ENCODE assay signal across 8 cellular contexts in genomic region chr2:87439600-87440183, GRCh38.
DNase-seq lines count a peak whose midpoint lies in the region; ATAC-seq, FAIRE-seq and TF ChIP-seq lines count a peak whose summit lies in the region.
"Not testable (repeated sequence)": the region's sequence is repeated elsewhere in the genome, so short reads cannot be mapped to it uniquely, and the experiment has no call there.

No MANE protein-coding gene starts in this region.

- not testable (repeated sequence) for H3K9me3 Mint-ChIP-seq in H9; progenitor cell of endocrine pancreas (ENCODE audit: low read depth)

- H2BK15ac ChIP-seq in H9 (ENCODE audit: low read depth, low read length); mesendoderm (replicated peaks; ENCODE audit: low read depth): not testable (repeated sequence)

- not testable (repeated sequence) for H3K79me2 ChIP-seq in H9 (ENCODE audit: insufficient read depth, low read length); K562 (ENCODE audit: control insufficient read depth, insufficient read depth, low read length); mesendoderm (ENCODE audit: control insufficient read depth, insufficient read depth, low read length)

- TF ChIP-seq RAD21 in K562 (CRISPR knock-in tag; conservative IDR thresholded peaks at IDR 0.05 in 1 of 2, IDR thresholded peaks at IDR 0.05 in 1 of 2): not testable (repeated sequence)

- not testable (repeated sequence) for H3K4me3 Mint-ChIP-seq in H9; progenitor cell of endocrine pancreas (ENCODE audit: low read depth)

- H3K4me1 Mint-ChIP-seq in H9; progenitor cell of endocrine pancreas (ENCODE audit: low read depth): not testable (repeated sequence)

- H3K36me3 Mint-ChIP-seq in H9 (ENCODE audit: insufficient read depth in 1 of 3, low read depth in 3 of 3); progenitor cell of endocrine pancreas (ENCODE audit: insufficient read depth): not testable (repeated sequence)

- not testable (repeated sequence) for TF ChIP-seq EP300 in K562 (IDR thresholded peaks at IDR 0.05; ENCODE audit: low read length)

- H3K4me2 ChIP-seq in H9 (ENCODE audit: insufficient read depth, insufficient read length, low read length); K562 (ENCODE audit: insufficient read depth, low read length); mesendoderm (ENCODE audit: low read length): not testable (repeated sequence)

- not testable (repeated sequence) for H3K9ac ChIP-seq in H9 (ENCODE audit: extremely low read depth, insufficient read length, low read length); K562 (ENCODE audit: insufficient read depth in 1 of 2, low read depth in 2 of 2, low read length in 2 of 2); mesendoderm (ENCODE audit: low read length)

- H3K79me1 ChIP-seq in H9 (ENCODE audit: insufficient read depth, low read depth, low read length, poor library complexity, severe bottlenecking); mesendoderm (ENCODE audit: low read length): not testable (repeated sequence)

- not testable (repeated sequence) for BruUV-seq in K562 (replicated peaks; lab: Mats Ljungman, UMichigan)

- not testable (repeated sequence) for H3K4ac ChIP-seq in H9 (ENCODE audit: low read depth, low read length); mesendoderm (ENCODE audit: low read depth, low read length)

- peaks cover 18% of the 10 kb centered on the region for H3K27me3 Mint-ChIP-seq in H9 (ENCODE audit: low read depth)
- not testable (repeated sequence) for H3K27me3 Mint-ChIP-seq in progenitor cell of endocrine pancreas

- no CpG with 5 or more reads among the region's 7 CpGs for WGBS in H9 (ENCODE audit: extremely low coverage, insufficient read length, low lambda C conversion rate)
- WGBS in K562 (ENCODE audit: insufficient coverage, low coverage, missing lambda C conversion rate): 15% methylated on average over 5 of the region's 7 CpGs
- no CpG with 5 or more reads among the region's 7 CpGs for WGBS in mesendoderm (ENCODE audit: extremely low coverage, insufficient coverage, low lambda C conversion rate)

- not testable (repeated sequence) for H4K8ac ChIP-seq in H9 (replicated peaks; ENCODE audit: insufficient read length, low read depth, low read length); mesendoderm (ENCODE audit: low read depth, low read length)

- H3K18ac ChIP-seq in H9 (ENCODE audit: insufficient read length, low read depth, low read length); mesendoderm (ENCODE audit: low read length): not testable (repeated sequence)

- ATAC-seq in SK-N-SH treated with all-trans-retinoic acid at 6 μM for 48 hours (peak; percentile 46; the same call in 2 of the 3 replicates), K562 (peak; percentile 94)

- H2BK20ac ChIP-seq in H9 (ENCODE audit: low read depth, low read length, poor library complexity, severe bottlenecking): not testable (repeated sequence)

- H2BK120ac ChIP-seq in H9 (ENCODE audit: low read depth, low read length, poor library complexity, severe bottlenecking); mesendoderm (ENCODE audit: low read depth, low read length): not testable (repeated sequence)

- H3K27ac ChIP-seq in H9 (ENCODE audit: insufficient read length, low read depth, low read length); K562 (ENCODE audit: extremely low read depth, low read depth, low read length); mesendoderm (ENCODE audit: low read depth, low read length): not testable (repeated sequence)

- H3K14ac ChIP-seq in H9 (ENCODE audit: insufficient read depth, low read length): not testable (repeated sequence)

- not testable (repeated sequence) for FAIRE-seq in K562 (lab: Jason Lieb, UNC)

- not testable (repeated sequence) for H3K36me3 ChIP-seq in BE2C; K562 (ENCODE audit: control insufficient read depth, insufficient read depth, low read length); mesendoderm (ENCODE audit: control insufficient read depth, insufficient read depth, low read length)

- TF ChIP-seq CTCF in BE2C (IDR thresholded peaks at IDR 0.05; ENCODE audit: low read depth, low read length) (peak; percentile 16; the same call in 1 of the 2 replicates), H9 (conservative IDR thresholded peaks at IDR 0.05) (peak; percentile 25; the same call in 1 of the 3 replicates), K562 (IDR thresholded peaks at IDR 0.05 in 2 of 3, conservative IDR thresholded peaks at IDR 0.05 in 1 of 3; ENCODE audit: insufficient read depth in 2 of 3, low read depth in 1 of 3, low read length in 3 of 3) (peak in 1 of 3 experiments; percentile 30; a peak in 1 of 6 replicates), fibroblast of villous mesenchyme (IDR thresholded peaks at IDR 0.05; ENCODE audit: insufficient read depth, low read depth, low read length) (peak; percentile 38), progenitor cell of endocrine pancreas (IDR thresholded peaks at IDR 0.05; ENCODE audit: unreplicated experiment) (peak; percentile 12)

- H4K5ac ChIP-seq in H9 (ENCODE audit: insufficient read length, low read depth, low read length); mesendoderm (ENCODE audit: low read length): not testable (repeated sequence)

- H3K27ac Mint-ChIP-seq in H9: peak overlapping the region in 1 of 3 experiments; percentile 30; a peak in 1 of 7 replicates
- H3K27ac Mint-ChIP-seq in progenitor cell of endocrine pancreas: not testable (repeated sequence)

- not testable (repeated sequence) for H3T11ph ChIP-seq in H9 (ENCODE audit: low read length)

- not testable (repeated sequence) for H3K56ac ChIP-seq in H9 (ENCODE audit: insufficient read length, low read depth, low read length); mesendoderm (ENCODE audit: low read length)

- DNase-seq in BE2C; H9; progenitor cell of endocrine pancreas (ENCODE audit: low spot score, unreplicated experiment): not testable (repeated sequence)
- peak; percentile 0 for DNase-seq in HuH-7.5 (ENCODE audit: low spot score)
- peak in 2 of 4 experiments; percentile 3 to 56 for DNase-seq in K562 (ENCODE audit: extremely low read depth in 1 of 4, low spot score in 3 of 4)
- DNase-seq in fibroblast of villous mesenchyme (ENCODE audit: low read depth): peak; percentile 51
- DNase-seq in mesendoderm: peak; percentile 7

- not testable (repeated sequence) for H2BK5ac ChIP-seq in H9 (ENCODE audit: insufficient read length, low read length); mesendoderm (ENCODE audit: low read length)

- H2AK5ac ChIP-seq in H9 (ENCODE audit: insufficient read length, low read length); mesendoderm (ENCODE audit: low read length): not testable (repeated sequence)

- CTCF ChIA-PET in K562 (lab: Yijun Ruan, JAX; ENCODE audit: low intra/inter-chr PET ratio): not testable (repeated sequence)

- not testable (repeated sequence) for H4K20me1 ChIP-seq in H9 (ENCODE audit: control insufficient read depth, insufficient read depth, insufficient read length); K562 (replicated peaks; ENCODE audit: control insufficient read depth, insufficient read depth, low read length)

- H3K27me3 ChIP-seq in BE2C; H9 (ENCODE audit: insufficient read depth, low read length); K562 (ENCODE audit: control insufficient read depth in 2 of 2, insufficient read depth in 2 of 2, low read length in 2 of 2); mesendoderm (ENCODE audit: insufficient read depth, low read length, poor library complexity): not testable (repeated sequence)

- H3K9me3 ChIP-seq in BE2C; H9 (ENCODE audit: control insufficient read depth, low read depth, low read length); K562 (replicated peaks; ENCODE audit: control insufficient read depth, insufficient read depth, low read depth, low read length): not testable (repeated sequence)

- H2BK12ac ChIP-seq in H9 (ENCODE audit: insufficient read length, low read depth, low read length): not testable (repeated sequence)

- POLR2A ChIA-PET in K562 (lab: Yijun Ruan, JAX): not testable (repeated sequence)

- not testable (repeated sequence) for H3K23ac ChIP-seq in H9 (ENCODE audit: insufficient read length, low read depth, low read length); mesendoderm (ENCODE audit: low read length)

- TF ChIP-seq POLR2A in K562 (conservative IDR thresholded peaks at IDR 0.05): not testable (repeated sequence)

- intact Hi-C loops in K562 (cut with micrococcal nuclease): not testable (repeated sequence)

- H3K9me1 ChIP-seq in K562 (ENCODE audit: control insufficient read depth, insufficient read depth, low read length): not testable (repeated sequence)

- not testable (repeated sequence) for H4K91ac ChIP-seq in H9 (ENCODE audit: insufficient read length, low read depth, low read length)

- not testable (repeated sequence) for H3K4me1 ChIP-seq in BE2C; H9 (ENCODE audit: insufficient read depth, low read length); K562 (replicated peaks in 1 of 2; ENCODE audit: control insufficient read depth in 2 of 2, insufficient read depth in 2 of 2, low read length in 2 of 2); mesendoderm (ENCODE audit: control insufficient read depth, low read depth, low read length)

- not testable (repeated sequence) for H3K23me2 ChIP-seq in H9 (ENCODE audit: insufficient read length, low read depth, low read length, poor library complexity, severe bottlenecking)

- H3K4me3 ChIP-seq in BE2C (ENCODE audit: low read depth, low read length); K562; fibroblast of villous mesenchyme (ENCODE audit: low read depth, low read length); mesendoderm (ENCODE audit: low read length): not testable (repeated sequence)

- in situ Hi-C loops in K562 (cut with MboI): not testable (repeated sequence)

- H2AFZ ChIP-seq in H9 (ENCODE audit: low read length): not testable (repeated sequence)
- peak overlapping the region; percentile 63 for H2AFZ ChIP-seq in K562 (ENCODE audit: low read depth, low read length)

TF ChIP-seq in K562, 482 proteins besides CTCF, POLR2A, EP300 and RAD21 (continues in another document):
- TF ChIP-seq CBFA2T2 (conservative IDR thresholded peaks at IDR 0.05) (0 out of 2 replicates have a peak, but pooled peaks have one; percentile 4), CBFA2T3 (IDR thresholded peaks at IDR 0.05) (peak; percentile 27), CEBPB (tag; IDR thresholded peaks at IDR 0.05) (peak; percentile 35)
